Comparison of ENCODE assay signal across 7 cellular contexts in the genomic region with DNA sequence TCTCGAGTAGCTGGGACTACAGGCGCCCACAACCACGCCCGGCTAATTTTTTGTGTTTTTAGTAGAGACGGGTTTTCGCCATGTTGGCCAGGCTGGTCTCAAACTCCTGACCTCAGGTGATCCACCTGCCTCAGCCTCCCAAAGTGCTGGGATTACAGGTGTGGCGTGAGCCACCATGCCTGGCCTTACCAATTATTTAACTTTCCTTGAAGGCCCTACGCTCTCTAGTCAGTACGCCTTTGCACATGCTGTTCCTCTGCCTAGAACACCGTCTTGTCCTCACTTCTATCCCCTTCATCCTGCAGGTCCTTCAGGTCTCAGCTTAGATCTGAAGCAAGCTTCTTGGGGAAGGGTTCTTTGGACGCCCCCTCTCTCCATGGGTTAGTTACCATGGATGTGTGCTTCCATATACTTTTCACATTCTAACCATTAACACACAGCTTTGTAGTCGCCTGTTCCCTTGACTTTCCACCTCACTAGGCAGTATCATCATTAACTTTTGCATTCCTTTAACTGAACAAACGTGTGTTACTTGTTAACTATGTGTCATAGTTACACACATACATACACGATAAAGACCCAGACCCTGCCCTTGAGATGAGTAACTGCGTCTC. TPM values are rescaled to one million over a fixed set of nuclear protein-coding genes. Genes with fewer than 3 reads are reported as not detected.
DNase-seq lines count a peak whose midpoint lies in the region; ATAC-seq and FAIRE-seq lines count a peak whose summit lies in the region.

No MANE protein-coding gene starts in this region.

- H3K4me3 ChIP-seq in iPS-18a (ENCODE audit: low read length), result peak overlapping the region; percentile 59

- no peaks in the 10 kb centered on the region for H3K27me3 Mint-ChIP-seq in activated T-cell treated with anti-CD3 and anti-CD28 coated beads, Interleukin-2, amount 50 U/mL, for 72 hours (ENCODE audit: low read depth)
- H3K27me3 Mint-ChIP-seq in stimulated activated naive B cell treated with anti-CD40 and anti-IgM and Interleukin-4, amounts not matched to agents 10 μg/mL and 1 μg/mL and 100 μg/mL, for 72 hours, result no peaks in the 10 kb centered on the region

- H3K4me1 ChIP-seq in iPS-18a (ENCODE audit: control insufficient read depth, low read depth, low read length), result peaks cover 4% of the 10 kb centered on the region

- no peak for DNase-seq in activated T-cell treated with anti-CD3 and anti-CD28 coated beads, Interleukin-2, amount 50 U/mL, for 72 hours
- no peak for DNase-seq in stimulated activated naive B cell treated with anti-CD40 and anti-IgM and Interleukin-4, amounts not matched to agents 10 μg/mL and 1 μg/mL and 100 μg/mL, for 72 hours
- DNase-seq in HTR-8/SVneo (ENCODE audit: insufficient read length, low spot score), result no peak
- no peak for DNase-seq in C1 segment of cervical spinal cord (lab: John Stamatoyannopoulos, UW)
- no peak for DNase-seq in NCI-H2081 treated with DMSO at 0.1 percent for 48 hours (lab: John Stamatoyannopoulos, UW)

- no peak overlapping the region for H3K27ac ChIP-seq in iPS-18a (ENCODE audit: low read length)

- H3K9me3 Mint-ChIP-seq in activated T-cell treated with anti-CD3 and anti-CD28 coated beads, Interleukin-2, amount 50 U/mL, for 72 hours, result no peaks in the 10 kb centered on the region
- no peaks in the 10 kb centered on the region for H3K9me3 Mint-ChIP-seq in stimulated activated naive B cell treated with anti-CD40 and anti-IgM and Interleukin-4, amounts not matched to agents 10 μg/mL and 1 μg/mL and 100 μg/mL, for 72 hours

- FAIRE-seq in HTR-8/SVneo (lab: Jason Lieb, UNC), result no peak

- H3K27ac Mint-ChIP-seq in activated T-cell treated with anti-CD3 and anti-CD28 coated beads, Interleukin-2, amount 50 U/mL, for 72 hours, result peak overlapping the region; percentile 91
- peak overlapping the region; percentile 98 for H3K27ac Mint-ChIP-seq in stimulated activated naive B cell treated with anti-CD40 and anti-IgM and Interleukin-4, amounts not matched to agents 10 μg/mL and 1 μg/mL and 100 μg/mL, for 72 hours

- ATAC-seq in HG02943 (IDR thresholded peaks at IDR 0.05; ENCODE audit: low read depth, unreplicated experiment), result peak; percentile 1
- ATAC-seq in activated T-cell treated with anti-CD3 and anti-CD28 coated beads, Interleukin-2, amount 50 U/mL, for 72 hours (replicated peaks in 1 of 2), result no peak
- no peak for ATAC-seq in stimulated activated naive B cell treated with anti-CD40 and anti-IgM and Interleukin-4, amounts not matched to agents 10 μg/mL and 1 μg/mL and 100 μg/mL, for 72 hours (replicated peaks)

- H3K9ac ChIP-seq in iPS-18a (ENCODE audit: low read length), result no peak overlapping the region

- H3K36me3 ChIP-seq in iPS-18a (ENCODE audit: control insufficient read depth, low read depth, low read length), result no peaks in the 10 kb centered on the region

- H3K9me3 ChIP-seq in iPS-18a (ENCODE audit: control insufficient read depth, low read depth, low read length), result no peaks in the 10 kb centered on the region

- H3K4me1 Mint-ChIP-seq in activated T-cell treated with anti-CD3 and anti-CD28 coated beads, Interleukin-2, amount 50 U/mL, for 72 hours (ENCODE audit: low read depth), result peaks cover 33% of the 10 kb centered on the region
- peaks cover 31 to 43% of the 10 kb centered on the region in 2 donors for H3K4me1 Mint-ChIP-seq in stimulated activated naive B cell treated with anti-CD40 and anti-IgM and Interleukin-4, amounts not matched to agents 10 μg/mL and 1 μg/mL and 100 μg/mL, for 72 hours

- peak overlapping the region; percentile 92 to 95 for H3K4me3 Mint-ChIP-seq in activated T-cell treated with anti-CD3 and anti-CD28 coated beads, Interleukin-2, amount 50 U/mL, for 72 hours
- peak overlapping the region; percentile 85 to 94 for H3K4me3 Mint-ChIP-seq in stimulated activated naive B cell treated with anti-CD40 and anti-IgM and Interleukin-4, amounts not matched to agents 10 μg/mL and 1 μg/mL and 100 μg/mL, for 72 hours

- peaks cover 2% of the 10 kb centered on the region in 2 donors for H3K36me3 Mint-ChIP-seq in activated T-cell treated with anti-CD3 and anti-CD28 coated beads, Interleukin-2, amount 50 U/mL, for 72 hours (ENCODE audit: insufficient read depth in 2 of 2)
- H3K36me3 Mint-ChIP-seq in stimulated activated naive B cell treated with anti-CD40 and anti-IgM and Interleukin-4, amounts not matched to agents 10 μg/mL and 1 μg/mL and 100 μg/mL, for 72 hours, result peaks cover 19 to 26% of the 10 kb centered on the region in 2 donors

- H3K27me3 ChIP-seq in iPS-18a (ENCODE audit: control insufficient read depth, insufficient read depth, low read length), result peaks cover 1% of the 10 kb centered on the region

RNA-seq across cellular contexts. Expression of gene ATP6V1F, which starts 0.6 kb away (rescaled TPM):
- 10 to 100 TPM; 68.3 to 73.3 TPM for total RNA-seq in activated T-cell treated with anti-CD3 and anti-CD28 coated beads, Interleukin-2, amount 50 U/mL, for 72 hours

RNA-seq across cellular contexts. Expression of gene FLNC, which starts 31.9 kb away (rescaled TPM):
- total RNA-seq in activated T-cell treated with anti-CD3 and anti-CD28 coated beads, Interleukin-2, amount 50 U/mL, for 72 hours, result under 1 TPM; 0.02 to 0.07 TPM

RNA-seq across cellular contexts. Expression of gene KCP, which starts 48.4 kb away (rescaled TPM):
- total RNA-seq in activated T-cell treated with anti-CD3 and anti-CD28 coated beads, Interleukin-2, amount 50 U/mL, for 72 hours, result under 1 TPM in 1 of 2 donors, not detected in 1; 0.21 TPM
